ENCODE assay signal across 8 cellular contexts in the genomic region with DNA sequence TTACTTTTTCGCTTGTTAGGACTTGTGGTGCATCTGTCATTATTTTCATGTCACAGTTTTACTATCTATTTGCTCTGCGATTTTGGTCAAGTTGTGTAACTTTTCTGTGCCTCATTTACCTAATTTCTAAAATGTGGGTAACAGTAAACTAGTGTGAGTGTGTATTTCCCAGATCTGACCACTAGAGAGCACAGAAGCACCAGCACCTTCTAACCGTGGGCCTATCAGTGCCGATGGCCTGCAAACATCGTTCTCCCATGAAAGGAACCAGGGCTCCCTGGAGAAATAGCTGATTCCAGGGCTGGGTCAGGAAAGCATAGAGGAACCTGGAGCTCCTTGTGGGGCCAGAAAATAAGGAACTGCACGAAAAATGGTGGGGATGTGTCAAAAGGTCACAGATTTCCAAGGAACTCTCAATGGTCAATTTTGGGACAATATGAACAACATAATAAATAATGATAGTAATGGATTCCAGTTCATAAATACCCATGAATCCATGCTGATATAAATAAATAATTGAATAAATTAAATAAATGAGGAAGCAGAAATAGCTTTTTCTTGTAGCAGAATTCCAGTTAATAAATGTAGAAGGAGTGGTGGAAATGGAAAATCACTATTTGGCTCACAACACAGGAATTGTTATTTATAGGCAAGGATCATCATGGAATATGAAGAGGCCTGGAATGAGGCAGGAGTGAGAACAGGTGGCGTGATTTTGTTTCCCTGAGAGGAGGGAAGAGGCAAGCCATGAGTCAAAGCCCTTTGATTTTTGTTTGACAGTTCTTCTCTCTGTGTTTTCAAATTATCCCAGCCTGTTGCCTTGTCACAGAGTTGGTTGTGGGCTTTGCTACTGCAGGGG. TPM values are rescaled to one million over a fixed set of nuclear protein-coding genes. Genes with fewer than 3 reads are reported as not detected.
A peak's percentile ranks its signal among the peaks of the same experiment; 100 is the strongest.
DNase-seq lines count a peak whose midpoint lies in the region; ATAC-seq and TF ChIP-seq lines count a peak whose summit lies in the region.

No MANE protein-coding gene starts in this region.

- peak; percentile 73 for TF ChIP-seq CTCF in PC-9 (conservative IDR thresholded peaks at IDR 0.05)
- TF ChIP-seq CTCF in chondrocyte (IDR thresholded peaks at IDR 0.05): peak; percentile 79
- peak; percentile 59 to 65 (median 64) for TF ChIP-seq CTCF in right lobe of liver (IDR thresholded peaks at IDR 0.05)
- TF ChIP-seq CTCF in tibial nerve (IDR thresholded peaks at IDR 0.05): peak; percentile 40 to 51 (median 46)

- H3K4me1 Mint-ChIP-seq in chondrocyte (ENCODE audit: low read depth): no peaks in the 10 kb centered on the region

- H3F3A ChIP-seq in PC-9 (ENCODE audit: insufficient read depth, low read depth): no peaks in the 10 kb centered on the region

- no TSS peak for BruUV-seq in PC-9 (replicated peaks; lab: Mats Ljungman, UMichigan)

- no peaks in the 10 kb centered on the region for H4K20me1 ChIP-seq in PC-9 (ENCODE audit: insufficient read depth)

- no peaks in the 10 kb centered on the region for H3K79me2 ChIP-seq in PC-9 (ENCODE audit: low read depth)

- H3K36me3 Mint-ChIP-seq in chondrocyte (ENCODE audit: low read depth): no peaks in the 10 kb centered on the region

- DNase-seq in SIG-M5 treated with dmso at 0.1 percent for 504 hours (lab: John Stamatoyannopoulos, UW; ENCODE audit: unreplicated experiment) (peak; percentile 71), SIG-M5 (lab: John Stamatoyannopoulos, UW) (no peak), PC-9 (peak in 1 of 2 experiments; percentile 26), chondrocyte (ENCODE audit: low spot score) (no peak), right lobe of liver (no peak), tibial nerve (ENCODE audit: low spot score in 2 of 2) (peak in 1 of 2 donors; percentile 5)

- CTCF ChIA-PET in PC-9 (lab: Charles Lee): interaction anchor here (0.6 to 1.2 kb wide), 2 partner anchors 111 to 123 kb away, joined by 3 read pairs; no protein-coding TSS in a partner anchor

- H3K4me3 ChIP-seq in PC-9 (no peak overlapping the region), right lobe of liver (no peak overlapping the region), tibial nerve (no peak overlapping the region)

- H3K27me3 Mint-ChIP-seq in chondrocyte (ENCODE audit: low read depth): peaks cover 46% of the 10 kb centered on the region

- WGBS in right lobe of liver (ENCODE audit: insufficient coverage, low coverage, low lambda C conversion rate, missing lambda C conversion rate): 8% methylated on average over 7 of the region's 7 CpGs
- WGBS in tibial nerve, 2 donors: 18 to 20% methylated on average over 7 of the region's 7 CpGs

- intact Hi-C loops in PC-9 (cut with micrococcal nuclease; ENCODE audit: unreplicated experiment) (loop anchor here (1.0 kb wide), 1 partner anchor 113 kb away; no protein-coding TSS in a partner anchor), right lobe of liver (cut with DNase I) (no loop called here)

- ATAC-seq in HG03565 (IDR thresholded peaks at IDR 0.05; ENCODE audit: unreplicated experiment) (peak; percentile 43), right lobe of liver (peak; percentile 85 to 88 (median 88)), GM21619 (IDR thresholded peaks at IDR 0.05; ENCODE audit: unreplicated experiment) (no peak)

- POLR2A ChIA-PET in PC-9 (lab: Charles Lee; ENCODE audit: unreplicated experiment): interaction anchor here (0.6 kb wide), 1 partner anchor 10 kb away, joined by 4 read pairs; no protein-coding TSS in a partner anchor

- H3K27me3 ChIP-seq in PC-9 (ENCODE audit: insufficient read depth, low read depth) (no peaks in the 10 kb centered on the region), right lobe of liver (no peaks in the 10 kb centered on the region), tibial nerve (no peaks in the 10 kb centered on the region)

- H3K4me2 ChIP-seq in PC-9: no peak overlapping the region

- H3K4me1 ChIP-seq in PC-9 (replicated peaks; ENCODE audit: insufficient read depth) (no peaks in the 10 kb centered on the region), right lobe of liver (no peaks in the 10 kb centered on the region), tibial nerve (peaks cover 0 to 18% (median 3%) of the 10 kb centered on the region in 4 donors)

- no peaks in the 10 kb centered on the region for H3K9me3 Mint-ChIP-seq in chondrocyte (ENCODE audit: low read depth)

- H3K27ac ChIP-seq in PC-9: no peak overlapping the region
- no peak overlapping the region for H3K27ac ChIP-seq in right lobe of liver
- no peak overlapping the region for H3K27ac ChIP-seq in tibial nerve

- no peaks in the 10 kb centered on the region for H3K9me2 ChIP-seq in PC-9 (ENCODE audit: insufficient read depth)

- H3K36me3 ChIP-seq in PC-9 (ENCODE audit: low read depth) (no peaks in the 10 kb centered on the region), right lobe of liver (no peaks in the 10 kb centered on the region), tibial nerve (no peaks in the 10 kb centered on the region)

- no peak overlapping the region for H2AFZ ChIP-seq in PC-9

- H3K4me3 Mint-ChIP-seq in chondrocyte (ENCODE audit: unreplicated experiment): no peak overlapping the region

- H3K9me3 ChIP-seq in PC-9 (ENCODE audit: insufficient read depth, low read depth) (no peaks in the 10 kb centered on the region), right lobe of liver (no peaks in the 10 kb centered on the region), tibial nerve (no peaks in the 10 kb centered on the region)

- TF ChIP-seq POLR2A in right lobe of liver (IDR thresholded peaks at IDR 0.05) (no peak), tibial nerve (IDR thresholded peaks at IDR 0.05) (no peak)

- TF ChIP-seq EP300 in tibial nerve (IDR thresholded peaks at IDR 0.05): no peak

- no peak overlapping the region for H3K27ac Mint-ChIP-seq in chondrocyte (ENCODE audit: unreplicated experiment)

RNA-seq across cellular contexts. Expression of a gene that starts 31.1 kb away (rescaled TPM):
- total RNA-seq in PC-9 (2021): not detected in 2 replicates
- total RNA-seq in chondrocyte: not detected in 3 replicates
- under 1 TPM in 3 of 6 experiments, not detected in 3; 0.42 to 0.68 (median 0.66) TPM for total RNA-seq in right lobe of liver
- total RNA-seq in tibial nerve: not detected

RNA-seq across cellular contexts. Expression of a gene that starts 35.3 kb away (rescaled TPM):
- total RNA-seq in PC-9 (2021) (0.53 and 1.6 TPM in 2 replicates), chondrocyte (not detected in 3 replicates), right lobe of liver (10 to 100 TPM; 27.4 to 64.6 (median 45.7) TPM), tibial nerve (under 1 TPM in 1 of 4 donors, not detected in 3; 0.66 TPM)

Comparison
In these comparisons a context has a peak if more than half of its experiments do, and no peak if none do; other contexts are left out.
1. RNA of a gene that starts 35.3 kb away (total RNA-seq): 27.4 to 64.6 TPM in right lobe of liver; 0.53 to 1.6 TPM in PC-9, not detected in chondrocyte and 0.66 TPM in tibial nerve; every median in the first group is over 10 times any median in the second.
2. Peak in every context shown above with its lines, with median percentiles within 50 percentile points of each other: CTCF ChIP-seq.